Comparison of ENCODE assay signal across 27 cellular contexts in genomic region chr15:100266166-100266565, GRCh38.
"Had no signal": no experiment of that assay in that cellular context is flagged by ENCODE, and none has a peak within 500 bp of the region (broad histone marks: within the 10 kb centered on the region; RNA-seq: fewer than 3 reads in every experiment).

No MANE protein-coding gene starts in this region.

- H3K4me1 ChIP-seq: heart right ventricle, left ventricle myocardium inferior, lower lobe of right lung, neural progenitor cell, prostate gland, testis, tibial artery had no signal

- H3K36me3 ChIP-seq: heart right ventricle, left ventricle myocardium inferior, lower lobe of right lung, neural progenitor cell, prostate gland, right atrium auricular region, tibial artery had no signal

- DNase-seq: cerebellar nuclear complex; effector CD4-positive, alpha-beta T cell; foreskin melanocyte; glutamatergic neuron; heart right ventricle; islet precursor cell; kidney glomerular epithelial cell; left colon; left ventricle myocardium inferior; lower lobe of right lung; mucosa of descending colon; naive thymus-derived CD4-positive, alpha-beta T cell; stimulated activated CD4-positive, alpha-beta T cell treated with anti-CD3 and anti-CD28 coated beads, Interleukin-12 subunit alpha, Interleukin-12 subunit beta, amount 100 ng/mL, for 4 hours; stimulated activated CD4-positive, alpha-beta T cell treated with anti-CD3 and anti-CD28 coated beads, Interleukin-1b, Interleukin-23, amount 100 ng/mL, for 48 hours; stimulated activated CD4-positive, alpha-beta T cell treated with anti-CD3 and anti-CD28 coated beads, Interleukin-4, amount 100 ng/mL, for 1 hour; stimulated activated CD8-positive, alpha-beta memory T cell treated with anti-CD3 and anti-CD28 coated beads, Interleukin-4, amount 100 ng/mL, for 48 hours; stimulated activated naive CD4-positive, alpha-beta T cell; substantia nigra; testis; tibial artery had no signal

- H3K4me3 ChIP-seq: dorsolateral prefrontal cortex, heart right ventricle, left ventricle myocardium inferior, lower lobe of right lung, mucosa of descending colon, neural progenitor cell, prostate gland, right atrium auricular region, smooth muscle cell, testis, tibial artery had no signal

- H3K27ac ChIP-seq: dorsolateral prefrontal cortex, heart right ventricle, left ventricle myocardium inferior, lower lobe of right lung, neural progenitor cell, prostate gland, right atrium auricular region, testis, tibial artery had no signal

- H3K27me3 ChIP-seq: dorsolateral prefrontal cortex, neural progenitor cell, right atrium auricular region, testis, tibial artery had no signal

- ATAC-seq: esophagus mucosa, left colon, mucosa of descending colon, sciatic nerve had no signal

- H3K9me3 ChIP-seq: left ventricle myocardium inferior, lower lobe of right lung, mucosa of descending colon, prostate gland, right atrium auricular region, testis, tibial artery had no signal
